Comparison of ENCODE assay signal across 23 cellular contexts in genomic region chr2:38971377-38971776, GRCh38.
"Had no signal": no experiment of that assay in that cellular context is flagged by ENCODE, and none has a peak within 500 bp of the region (broad histone marks: within the 10 kb centered on the region; RNA-seq: fewer than 3 reads in every experiment).

No MANE protein-coding gene starts in this region.

- H3K27ac ChIP-seq: coronary artery, dorsolateral prefrontal cortex, esophagus muscularis mucosa, foreskin keratinocyte, gastroesophageal sphincter, heart left ventricle, hepatocyte had no signal

- DNase-seq: dermis blood vessel endothelial cell; dorsolateral prefrontal cortex; effector CD4-positive, alpha-beta T cell; effector memory CD4-positive, alpha-beta T cell; foreskin keratinocyte; heart left ventricle; hypothalamus; immature natural killer cell; islet precursor cell; kidney; kidney glomerular epithelial cell; left colon; left ventricle myocardium superior; mammary epithelial cell; midbrain; naive thymus-derived CD4-positive, alpha-beta T cell had no signal

- H3K27me3 ChIP-seq: dorsolateral prefrontal cortex, esophagus muscularis mucosa, foreskin keratinocyte, gastroesophageal sphincter, heart left ventricle, hepatocyte had no signal

- ATAC-seq: foreskin keratinocyte; gastroesophageal sphincter; heart left ventricle; left colon; left lobe of liver; left ventricle myocardium superior; naive thymus-derived CD4-positive, alpha-beta T cell had no signal

- H3K9me3 ChIP-seq: esophagus muscularis mucosa, gastroesophageal sphincter, heart left ventricle had no signal

- H3K9me3 Mint-ChIP-seq: immature natural killer cell; memory B cell; naive thymus-derived CD4-positive, alpha-beta T cell had no signal

- H3K4me1 Mint-ChIP-seq: immature natural killer cell; memory B cell; naive thymus-derived CD4-positive, alpha-beta T cell had no signal

- H3K27me3 Mint-ChIP-seq: memory B cell had no signal

- H3K4me3 Mint-ChIP-seq: immature natural killer cell; memory B cell; naive thymus-derived CD4-positive, alpha-beta T cell had no signal

- H3K4me1 ChIP-seq: foreskin keratinocyte, heart left ventricle had no signal

- H3K4me3 ChIP-seq: coronary artery, dorsolateral prefrontal cortex, esophagus muscularis mucosa, gastroesophageal sphincter, heart left ventricle, hepatocyte, lung had no signal

- H3K36me3 Mint-ChIP-seq: memory B cell had no signal

- H3K27ac Mint-ChIP-seq: immature natural killer cell; memory B cell; naive thymus-derived CD4-positive, alpha-beta T cell had no signal
